ENCODE assay signal across 12 cellular contexts in genomic region chr1:185603158-185603557, GRCh38.
DNase-seq lines count a peak whose midpoint lies in the region; ATAC-seq, FAIRE-seq and TF ChIP-seq lines count a peak whose summit lies in the region.
"Had no signal": no experiment of that assay in that cellular context is flagged by ENCODE, and none has a peak within 500 bp of the region (broad histone marks: within the 10 kb centered on the region; RNA-seq: fewer than 3 reads in every experiment).

No MANE protein-coding gene starts in this region.

- no peak for TF ChIP-seq POLR2A in GM12891 (IDR thresholded peaks at IDR 0.05; ENCODE audit: low read depth, low read length)

- ATAC-seq in GM19455 (IDR thresholded peaks at IDR 0.05; ENCODE audit: unreplicated experiment) (peak; percentile 44), HG02943 (IDR thresholded peaks at IDR 0.05; ENCODE audit: low read depth, unreplicated experiment) (peak; percentile 61)
- ATAC-seq: activated CD8-positive, alpha-beta memory T cell treated with anti-CD3 and anti-CD28 coated beads, Interleukin-2, amount 10 ng/mL, durations not matched to agents 7 days and 5 days had no signal

- DNase-seq in GM12891 (ENCODE audit: insufficient read length, low spot score) (no peak), NCI-H2171 treated with DMSO at 0.1 percent for 48 hours (lab: John Stamatoyannopoulos, UW) (peak; percentile 94), kidney glomerular epithelial cell (lab: John Stamatoyannopoulos, UW) (no peak), HCEC 1CT (no peak), NCI-H1048 (lab: John Stamatoyannopoulos, UW) (no peak), foreskin melanocyte (no peak)
- DNase-seq: activated CD8-positive, alpha-beta memory T cell treated with anti-CD3 and anti-CD28 coated beads, Interleukin-2, amount 10 ng/mL, durations not matched to agents 7 days and 5 days; NCI-H2227 treated with DMSO at 0.1 percent for 48 hours; nephron progenitor cell; SW 1271 had no signal

- FAIRE-seq in GM12891 (lab: Jason Lieb, UNC): peak; percentile 75

TF ChIP-seq in GM12891, 5 proteins besides CTCF, POLR2A, EP300 and RAD21:
- no peak for TF ChIP-seq TAF1 (IDR thresholded peaks at IDR 0.05; ENCODE audit: low read depth, low read length)
- peak; percentile 33; the same call in 1 of the 2 replicates for TF ChIP-seq SPI1 (IDR thresholded peaks at IDR 0.05; ENCODE audit: low read depth, low read length)
